ENCODE assay signal across 26 cellular contexts in genomic region chr15:60228096-60228495, GRCh38.
"Had no signal": no experiment of that assay in that cellular context is flagged by ENCODE, and none has a peak within 500 bp of the region (broad histone marks: within the 10 kb centered on the region; RNA-seq: fewer than 3 reads in every experiment).

No MANE protein-coding gene starts in this region.

- H3K27me3 ChIP-seq: neutrophil, right lobe of liver, testis, tibial nerve, upper lobe of right lung had no signal

- H3K27ac ChIP-seq: dorsolateral prefrontal cortex, gastroesophageal sphincter, left ventricle myocardium inferior, lower lobe of right lung, neutrophil, psoas muscle, right lobe of liver, spleen, testis, tibial nerve, upper lobe of right lung had no signal

- ATAC-seq: gastroesophageal sphincter; left cardiac atrium; lower lobe of right lung; psoas muscle; right lobe of liver; stimulated activated naive B cell treated with anti-CD40 and anti-IgM and Interleukin-4, amounts not matched to agents 10 μg/mL and 1 μg/mL and 100 μg/mL, for 72 hours; stimulated activated naive CD8-positive, alpha-beta T cell treated with anti-CD3 and anti-CD28 coated beads, Interleukin-15, amount 100 ng/mL, for 72 hours; upper lobe of right lung had no signal

- H3K4me3 ChIP-seq: dorsolateral prefrontal cortex, gastroesophageal sphincter, left ventricle myocardium inferior, lower lobe of right lung, psoas muscle, right lobe of liver, spleen, testis, tibial nerve, upper lobe of right lung had no signal

- DNase-seq: cortex of kidney; dorsolateral prefrontal cortex; effector CD8-positive, alpha-beta T cell; foreskin fibroblast; glutamatergic neuron; kidney; left cardiac atrium; left ventricle myocardium inferior; lower lobe of right lung; midbrain; naive B cell; nephron progenitor cell; psoas muscle; retina; right lobe of liver; spleen; stimulated activated CD4-positive, alpha-beta T cell treated with anti-CD3 and anti-CD28 coated beads, Interleukin-15, amount 100 ng/mL, for 24 hours; stimulated activated CD4-positive, alpha-beta T cell treated with anti-CD3 and anti-CD28 coated beads, Interleukin-1b, Interleukin-23, amount 100 ng/mL, for 48 hours; stimulated activated CD4-positive, alpha-beta T cell treated with anti-CD3 and anti-CD28 coated beads, Interleukin-4, amount 100 ng/mL, for 24 hours; stimulated activated naive B cell treated with anti-CD40 and anti-IgM and Interleukin-4, amounts not matched to agents 10 μg/mL and 1 μg/mL and 100 μg/mL, for 72 hours; stimulated activated naive CD8-positive, alpha-beta T cell treated with anti-CD3 and anti-CD28 coated beads, Interleukin-15, amount 100 ng/mL, for 72 hours; testis; upper lobe of right lung had no signal

- H3K9me3 ChIP-seq: gastroesophageal sphincter, left ventricle myocardium inferior, lower lobe of right lung, neutrophil, psoas muscle, right lobe of liver, spleen, testis, tibial nerve, upper lobe of right lung had no signal

- FAIRE-seq: kidney had no signal

- H3K4me1 ChIP-seq: gastroesophageal sphincter, left ventricle myocardium inferior, lower lobe of right lung, psoas muscle, right lobe of liver, testis, tibial nerve, upper lobe of right lung had no signal

- H3K36me3 ChIP-seq: gastroesophageal sphincter, left ventricle myocardium inferior, lower lobe of right lung, neutrophil, right lobe of liver, spleen, tibial nerve, upper lobe of right lung had no signal
